ENCODE assay signal across 31 cellular contexts in genomic region chr18:79801217-79801616, GRCh38. TPM values are rescaled to one million over a fixed set of nuclear protein-coding genes. Genes with fewer than 3 reads are reported as not detected.
"Had no signal": no experiment of that assay in that cellular context is flagged by ENCODE, and none has a peak within 500 bp of the region (broad histone marks: within the 10 kb centered on the region; RNA-seq: fewer than 3 reads in every experiment).

No MANE protein-coding gene starts in this region.

- H3K27ac Mint-ChIP-seq: memory B cell; mesothelial cell of epicardium; naive B cell; natural killer cell treated with Interleukin-12 subunit alpha and Interleukin-12 subunit beta and Interleukin-15 and Interleukin-18, amount 100 ng/mL, for 72 hours; neural progenitor cell; stimulated activated naive CD8-positive, alpha-beta T cell treated with anti-CD3 and anti-CD28 coated beads, Interleukin-15, amount 100 ng/mL, for 72 hours had no signal

- H3K4me3 Mint-ChIP-seq: memory B cell; mesothelial cell of epicardium; natural killer cell treated with Interleukin-12 subunit alpha and Interleukin-12 subunit beta and Interleukin-15 and Interleukin-18, amount 100 ng/mL, for 72 hours; neural progenitor cell; stimulated activated naive CD8-positive, alpha-beta T cell treated with anti-CD3 and anti-CD28 coated beads, Interleukin-15, amount 100 ng/mL, for 72 hours had no signal

- H3K9me3 ChIP-seq: esophagus muscularis mucosa, gastroesophageal sphincter, mucosa of descending colon, psoas muscle, suprapubic skin, transverse colon, vagina had no signal

- H3K4me1 ChIP-seq: foreskin keratinocyte had no signal

- H3K27ac ChIP-seq: coronary artery, esophagus muscularis mucosa, foreskin keratinocyte, gastroesophageal sphincter, neural progenitor cell, psoas muscle, suprapubic skin, transverse colon, vagina had no signal

- DNase-seq: dermis blood vessel endothelial cell; effector memory CD4-positive, alpha-beta T cell; foreskin keratinocyte; hypothalamus; left ventricle myocardium superior; mucosa of descending colon; naive B cell; psoas muscle; right cardiac atrium; small intestine; stimulated activated CD4-positive, alpha-beta T cell treated with anti-CD3 and anti-CD28 coated beads, Interleukin-12 subunit alpha, Interleukin-12 subunit beta, amount 100 ng/mL, for 4 hours; stimulated activated CD4-positive, alpha-beta T cell treated with anti-CD3 and anti-CD28 coated beads, Interleukin-1b, Interleukin-23, amount 100 ng/mL, for 48 hours; stimulated activated CD4-positive, alpha-beta T cell treated with anti-CD3 and anti-CD28 coated beads, Interleukin-4, amount 100 ng/mL, for 1 hour; stimulated activated CD8-positive, alpha-beta memory T cell treated with anti-CD3 and anti-CD28 coated beads, Interleukin-4, amount 100 ng/mL, for 48 hours; stimulated activated naive CD4-positive, alpha-beta T cell; stimulated activated naive CD8-positive, alpha-beta T cell treated with anti-CD3 and anti-CD28 coated beads, Interleukin-15, amount 100 ng/mL, for 72 hours; transverse colon had no signal

- H3K9me3 Mint-ChIP-seq: memory B cell; mesothelial cell of epicardium; natural killer cell treated with Interleukin-12 subunit alpha and Interleukin-12 subunit beta and Interleukin-15 and Interleukin-18, amount 100 ng/mL, for 72 hours; neural progenitor cell; stimulated activated naive CD8-positive, alpha-beta T cell treated with anti-CD3 and anti-CD28 coated beads, Interleukin-15, amount 100 ng/mL, for 72 hours had no signal

- H3K4me3 ChIP-seq: coronary artery, esophagus muscularis mucosa, gastroesophageal sphincter, lung, mucosa of descending colon, neural progenitor cell, psoas muscle, suprapubic skin, transverse colon, vagina had no signal

- H3K36me3 ChIP-seq: esophagus muscularis mucosa, gastroesophageal sphincter, neural progenitor cell, suprapubic skin, transverse colon, vagina had no signal

- ATAC-seq: foreskin keratinocyte; gastroesophageal sphincter; left ventricle myocardium superior; mucosa of descending colon; natural killer cell treated with Interleukin-12 subunit alpha and Interleukin-12 subunit beta and Interleukin-15 and Interleukin-18, amount 100 ng/mL, for 72 hours; psoas muscle; right cardiac atrium; stimulated activated naive CD8-positive, alpha-beta T cell treated with anti-CD3 and anti-CD28 coated beads, Interleukin-15, amount 100 ng/mL, for 72 hours had no signal

- H3K36me3 Mint-ChIP-seq: mesothelial cell of epicardium, neural progenitor cell had no signal

RNA-seq across cellular contexts. Expression of gene KCNG2, which starts 3.5 kb away (rescaled TPM):
- total RNA-seq: endothelial cell of umbilical vein; epithelial cell of proximal tubule; foreskin keratinocyte; left ventricle myocardium superior; mesothelial cell of epicardium; natural killer cell treated with Interleukin-12 subunit alpha and Interleukin-12 subunit beta and Interleukin-15 and Interleukin-18, amount 100 ng/mL, for 72 hours; osteocyte; suprapubic skin; ureter; vagina had no signal
